22 cellular contexts compared by ENCODE assay signal in the genomic region with DNA sequence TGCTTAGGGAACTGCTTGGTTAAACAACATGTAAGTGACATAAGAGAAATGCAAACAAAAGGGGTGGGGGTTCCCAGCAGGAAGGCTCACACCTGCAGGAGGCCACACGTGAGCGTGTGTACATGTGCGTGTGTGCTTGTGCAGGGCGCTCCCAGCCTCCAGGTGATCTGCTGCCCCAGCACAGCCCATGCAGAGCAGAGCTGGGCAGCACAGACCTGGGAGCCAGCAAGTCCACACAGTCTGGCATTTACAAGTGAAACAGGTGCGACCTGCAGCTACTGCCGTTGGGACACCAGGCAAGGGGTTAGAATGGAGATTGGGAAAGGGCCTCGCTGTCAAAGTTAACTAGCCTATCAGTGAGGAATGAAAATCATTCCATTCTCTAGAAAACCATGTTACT. TPM values are rescaled to one million over a fixed set of nuclear protein-coding genes. Genes with fewer than 3 reads are reported as not detected.
A peak's percentile ranks its signal among the peaks of the same experiment; 100 is the strongest.
DNase-seq lines count a peak whose midpoint lies in the region; ATAC-seq and TF ChIP-seq lines count a peak whose summit lies in the region.
"Had no signal": no experiment of that assay in that cellular context is flagged by ENCODE, and none has a peak within 500 bp of the region (broad histone marks: within the 10 kb centered on the region; RNA-seq: fewer than 3 reads in every experiment).

No MANE protein-coding gene starts in this region.

- H3K4me1 Mint-ChIP-seq in naive thymus-derived CD4-positive, alpha-beta T cell: peaks cover 6 to 46% (median 34%) of the 10 kb centered on the region in 7 donors
- peaks cover 7% of the 10 kb centered on the region for H3K4me1 Mint-ChIP-seq in activated CD4-positive, alpha-beta memory T cell treated with anti-CD3 and anti-CD28 coated beads, Interleukin-2, amount 10 ng/mL, durations not matched to agents 7 days and 5 days

- no peaks in the 10 kb centered on the region for H3K9me3 Mint-ChIP-seq in naive thymus-derived CD4-positive, alpha-beta T cell
- H3K9me3 Mint-ChIP-seq in activated CD4-positive, alpha-beta memory T cell treated with anti-CD3 and anti-CD28 coated beads, Interleukin-2, amount 10 ng/mL, durations not matched to agents 7 days and 5 days: no peaks in the 10 kb centered on the region
- H3K9me3 Mint-ChIP-seq: activated CD4-positive, alpha-beta T cell treated with anti-CD3 and anti-CD28 coated beads, Interleukin-2, amount 10 ng/mL, durations not matched to agents 7 days and 5 days; neural crest cell; T-helper 2 cell treated with Interferon-gamma antibody and Interleukin-4, amounts not matched to agents 5 μg/mL and 100 μg/mL, for 36 hours had no signal

- no peak overlapping the region for H3K4me3 ChIP-seq in naive thymus-derived CD4-positive, alpha-beta T cell (ENCODE audit: low read length)
- H3K4me3 ChIP-seq: adrenal gland, coronary artery, esophagus squamous epithelium, HAP-1, sigmoid colon had no signal

- H3K4me1 ChIP-seq in naive thymus-derived CD4-positive, alpha-beta T cell (ENCODE audit: control insufficient read depth in 2 of 2, insufficient read depth in 2 of 2, low read length in 2 of 2): peaks cover 0 to 12% of the 10 kb centered on the region in 2 donors
- H3K4me1 ChIP-seq: HAP-1 had no signal

- peak overlapping the region in 6 of 9 donors; percentile 9 to 76 (median 42) for H3K27ac Mint-ChIP-seq in naive thymus-derived CD4-positive, alpha-beta T cell
- no peak overlapping the region for H3K27ac Mint-ChIP-seq in activated CD4-positive, alpha-beta memory T cell treated with anti-CD3 and anti-CD28 coated beads, Interleukin-2, amount 10 ng/mL, durations not matched to agents 7 days and 5 days
- H3K27ac Mint-ChIP-seq: activated CD4-positive, alpha-beta T cell treated with anti-CD3 and anti-CD28 coated beads, Interleukin-2, amount 10 ng/mL, durations not matched to agents 7 days and 5 days; T-helper 2 cell treated with Interferon-gamma antibody and Interleukin-4, amounts not matched to agents 5 μg/mL and 100 μg/mL, for 36 hours had no signal

- H3K27ac ChIP-seq in VCaP: peak overlapping the region; percentile 26
- no peak overlapping the region for H3K27ac ChIP-seq in naive thymus-derived CD4-positive, alpha-beta T cell (ENCODE audit: low read depth, low read length)
- H3K27ac ChIP-seq: coronary artery, esophagus squamous epithelium, sigmoid colon had no signal

- H3K36me3 Mint-ChIP-seq in naive thymus-derived CD4-positive, alpha-beta T cell: peaks cover 2 to 30% (median 13%) of the 10 kb centered on the region in 5 donors
- H3K36me3 Mint-ChIP-seq in activated CD4-positive, alpha-beta memory T cell treated with anti-CD3 and anti-CD28 coated beads, Interleukin-2, amount 10 ng/mL, durations not matched to agents 7 days and 5 days (ENCODE audit: low read depth): no peaks in the 10 kb centered on the region

- H3K27me3 ChIP-seq in naive thymus-derived CD4-positive, alpha-beta T cell (ENCODE audit: control insufficient read depth in 2 of 2, insufficient read depth in 2 of 2, low read length in 2 of 2): no peaks in the 10 kb centered on the region
- H3K27me3 ChIP-seq: adrenal gland, esophagus squamous epithelium, sigmoid colon had no signal

- peaks cover 0 to 11% (median 0%) of the 10 kb centered on the region in 3 experiments for H3K36me3 ChIP-seq in naive thymus-derived CD4-positive, alpha-beta T cell (ENCODE audit: control insufficient read depth in 2 of 3, insufficient read depth in 3 of 3, low read length in 3 of 3)
- H3K36me3 ChIP-seq: HAP-1 had no signal

- no peak for ATAC-seq in naive thymus-derived CD4-positive, alpha-beta T cell
- ATAC-seq in HG02588 (IDR thresholded peaks at IDR 0.05; ENCODE audit: unreplicated experiment) (no peak), GM19035 (IDR thresholded peaks at IDR 0.05; ENCODE audit: unreplicated experiment) (no peak), HG03460 (IDR thresholded peaks at IDR 0.05; ENCODE audit: unreplicated experiment) (no peak)
- ATAC-seq: stimulated activated naive CD8-positive, alpha-beta T cell treated with anti-CD3 and anti-CD28 coated beads, Interleukin-15, Interleukin-2, amounts not matched to agents 100 U/mL and 50 U/mL, for 24 hours had no signal

- no peak for TF ChIP-seq CTCF in VCaP (conservative IDR thresholded peaks at IDR 0.05)

- POLR2A ChIA-PET in naive thymus-derived CD4-positive, alpha-beta T cell (lab: Charles Lee): interaction anchor here (0.6 to 1.3 kb wide), 3 partner anchors 13 to 43 kb away, joined by 3 to 7 read pairs (median 3); no protein-coding TSS in a partner anchor
- POLR2A ChIA-PET in activated CD4-positive, alpha-beta memory T cell treated with anti-CD3 and anti-CD28 coated beads, Interleukin-2, amount 10 ng/mL, durations not matched to agents 7 days and 5 days (lab: Charles Lee): interaction anchor here (1.5 to 1.8 kb wide), 2 partner anchors 15 to 42 kb away, joined by 4 to 6 read pairs; a partner anchor contains a TSS

- H3K9me3 ChIP-seq in naive thymus-derived CD4-positive, alpha-beta T cell (ENCODE audit: control insufficient read depth in 2 of 3, low read length in 3 of 3): no peaks in the 10 kb centered on the region
- H3K9me3 ChIP-seq: adrenal gland, esophagus squamous epithelium, HAP-1, sigmoid colon had no signal

- no peak overlapping the region for H3K4me3 Mint-ChIP-seq in naive thymus-derived CD4-positive, alpha-beta T cell
- H3K4me3 Mint-ChIP-seq in activated CD4-positive, alpha-beta memory T cell treated with anti-CD3 and anti-CD28 coated beads, Interleukin-2, amount 10 ng/mL, durations not matched to agents 7 days and 5 days: no peak overlapping the region
- H3K4me3 Mint-ChIP-seq: activated CD4-positive, alpha-beta T cell treated with anti-CD3 and anti-CD28 coated beads, Interleukin-2, amount 10 ng/mL, durations not matched to agents 7 days and 5 days; neural crest cell; T-helper 2 cell treated with Interferon-gamma antibody and Interleukin-4, amounts not matched to agents 5 μg/mL and 100 μg/mL, for 36 hours had no signal

- CTCF ChIA-PET in naive thymus-derived CD4-positive, alpha-beta T cell (lab: Charles Lee): interaction anchor here (1.5 kb wide), 1 partner anchor 110 kb away, joined by 6 read pairs; no protein-coding TSS in a partner anchor
- CTCF ChIA-PET in activated CD4-positive, alpha-beta memory T cell treated with anti-CD3 and anti-CD28 coated beads, Interleukin-2, amount 10 ng/mL, durations not matched to agents 7 days and 5 days (lab: Charles Lee): no interaction called here

- intact Hi-C loops in naive thymus-derived CD4-positive, alpha-beta T cell (cut with micrococcal nuclease): loop anchor here (2.0 to 5.0 kb wide), 2 partner anchors 14 to 43 kb away; a partner anchor contains a TSS

- no peaks in the 10 kb centered on the region for H3K27me3 Mint-ChIP-seq in naive thymus-derived CD4-positive, alpha-beta T cell
- no peaks in the 10 kb centered on the region for H3K27me3 Mint-ChIP-seq in activated CD4-positive, alpha-beta memory T cell treated with anti-CD3 and anti-CD28 coated beads, Interleukin-2, amount 10 ng/mL, durations not matched to agents 7 days and 5 days
- H3K27me3 Mint-ChIP-seq: activated CD4-positive, alpha-beta T cell treated with anti-CD3 and anti-CD28 coated beads, Interleukin-2, amount 10 ng/mL, durations not matched to agents 7 days and 5 days had no signal

- peak; percentile 87 for DNase-seq in COR-L47 (lab: John Stamatoyannopoulos, UW)
- DNase-seq in NCI-H187 (lab: John Stamatoyannopoulos, UW): peak; percentile 35 to 41
- DNase-seq in naive thymus-derived CD4-positive, alpha-beta T cell: no peak
- no peak for DNase-seq in activated CD4-positive, alpha-beta memory T cell treated with anti-CD3 and anti-CD28 coated beads, Interleukin-2, amount 10 ng/mL, durations not matched to agents 7 days and 5 days
- DNase-seq: ACHN; activated CD4-positive, alpha-beta T cell treated with anti-CD3 and anti-CD28 coated beads, Interleukin-2, amount 10 ng/mL, durations not matched to agents 7 days and 5 days; activated T-cell treated with anti-CD3 and anti-CD28 coated beads, Interleukin-2, amount 50 U/mL, for 48 hours; adrenal gland; esophagus squamous epithelium; hypothalamus; Kasumi-1; NCI-H2227 treated with DMSO at 0.1 percent for 48 hours; sigmoid colon; stimulated activated naive CD8-positive, alpha-beta T cell treated with anti-CD3 and anti-CD28 coated beads, Interleukin-15, Interleukin-2, amounts not matched to agents 100 U/mL and 50 U/mL, for 24 hours had no signal

RNA-seq across cellular contexts. Expression of a gene that starts 41.8 kb away (rescaled TPM):
- 1 to 10 TPM; 5.2 to 9.6 (median 7.1) TPM for total RNA-seq in naive thymus-derived CD4-positive, alpha-beta T cell
- 1 to 10 TPM; 3.8 to 9.8 TPM for polyA plus RNA-seq in naive thymus-derived CD4-positive, alpha-beta T cell
- total RNA-seq in activated CD4-positive, alpha-beta memory T cell treated with anti-CD3 and anti-CD28 coated beads, Interleukin-2, amount 10 ng/mL, durations not matched to agents 7 days and 5 days: 1 to 10 TPM; 4.6 to 5.0 TPM

Comparison
In these comparisons a context has a peak if more than half of its experiments do, and no peak if none do; other contexts are left out.
1. DNase-seq: peak in COR-L47 (single experiment) and NCI-H187 (2 of 2); none in naive thymus-derived CD4-positive, alpha-beta T cell (0 of 9) and activated CD4-positive, alpha-beta memory T cell treated with anti-CD3 and anti-CD28 coated beads, Interleukin-2, amount 10 ng/mL, durations not matched to agents 7 days and 5 days (single experiment).